In genomic region chr2:85826990-85827878, GRCh38 we compare ENCODE assay signal across 1 cellular context.
TF ChIP-seq lines count a peak whose summit lies in the region.

No MANE protein-coding gene starts in this region.

TF ChIP-seq in GM12878, 131 proteins besides CTCF, POLR2A, EP300 and RAD21 (continued from another document and continues in another):
- no peak for TF ChIP-seq PRDM15 (CRISPR knock-in tag; IDR thresholded peaks at IDR 0.05)
- TF ChIP-seq TCF12 (IDR thresholded peaks at IDR 0.05; ENCODE audit: low read depth, low read length) = peak; percentile 64; the same call in 1 of the 2 replicates
- 0 out of 2 replicates have a peak, but pooled peaks have one; percentile 33 for TF ChIP-seq FOXM1 (IDR thresholded peaks at IDR 0.05; ENCODE audit: low read depth, low read length)
- TF ChIP-seq ZNF687 (IDR thresholded peaks at IDR 0.05) = 0 out of 2 replicates have a peak, but pooled peaks have one; percentile 20
- TF ChIP-seq CEBPZ (IDR thresholded peaks at IDR 0.05; ENCODE audit: low read depth, low read length) = no peak
- peak; percentile 28; the same call in 1 of the 2 replicates for TF ChIP-seq IKZF1 (conservative IDR thresholded peaks at IDR 0.05)
- TF ChIP-seq SMAD5 (IDR thresholded peaks at IDR 0.05; ENCODE audit: low read depth) = no peak
- no peak for TF ChIP-seq CUX1 (IDR thresholded peaks at IDR 0.05; ENCODE audit: insufficient replicate concordance, low read depth, low read length)
- TF ChIP-seq GATAD2B (conservative IDR thresholded peaks at IDR 0.05; ENCODE audit: low read depth) = 0 out of 2 replicates have a peak, but pooled peaks have one; percentile 35
- TF ChIP-seq YY1 (IDR thresholded peaks at IDR 0.05; ENCODE audit: low read depth, low read length) = peak; percentile 82
- peak; percentile 15; the same call in 1 of the 2 replicates for TF ChIP-seq MTA2 (IDR thresholded peaks at IDR 0.05; ENCODE audit: low read depth)
- TF ChIP-seq SMC3 (IDR thresholded peaks at IDR 0.05; ENCODE audit: borderline replicate concordance, low read length) = peak; percentile 99
- TF ChIP-seq PAX8 (IDR thresholded peaks at IDR 0.05) = no peak
- TF ChIP-seq RUNX3 (IDR thresholded peaks at IDR 0.05; ENCODE audit: low read length) = peak; percentile 60
- no peak for TF ChIP-seq USF2 (IDR thresholded peaks at IDR 0.05; ENCODE audit: borderline replicate concordance, low read depth, low read length)
- 0 out of 2 replicates have a peak, but pooled peaks have one; percentile 25 for TF ChIP-seq NR2F1 (conservative IDR thresholded peaks at IDR 0.05)
- no peak for TF ChIP-seq ETV6 (conservative IDR thresholded peaks at IDR 0.05 in 1 of 2, IDR thresholded peaks at IDR 0.05 in 1 of 2; ENCODE audit: borderline replicate concordance in 1 of 2, low read depth in 1 of 2)
- TF ChIP-seq REST (IDR thresholded peaks at IDR 0.05; ENCODE audit: low read depth, low read length) = no peak
- TF ChIP-seq RELA (IDR thresholded peaks at IDR 0.05; ENCODE audit: borderline replicate concordance, partially characterized antibody) = peak; percentile 22
- TF ChIP-seq ZBTB4 (CRISPR knock-in tag; IDR thresholded peaks at IDR 0.05) = no peak
- no peak for TF ChIP-seq ELK1 (IDR thresholded peaks at IDR 0.05; ENCODE audit: low read depth, low read length)
- TF ChIP-seq NR2C2 (IDR thresholded peaks at IDR 0.05; ENCODE audit: borderline replicate concordance, control insufficient read depth, insufficient read length, low read depth) = no peak
- peak; percentile 19 for TF ChIP-seq SP1 (IDR thresholded peaks at IDR 0.05; ENCODE audit: low read depth, low read length)
